ENCODE assay signal across 12 cellular contexts in genomic region chr3:42099020-42099765, GRCh38. TPM values are rescaled to one million over a fixed set of nuclear protein-coding genes. Genes with fewer than 3 reads are reported as not detected.
DNase-seq lines count a peak whose midpoint lies in the region; ATAC-seq, FAIRE-seq and TF ChIP-seq lines count a peak whose summit lies in the region.
"Had no signal": no experiment of that assay in that cellular context is flagged by ENCODE, and none has a peak within 500 bp of the region (broad histone marks: within the 10 kb centered on the region; RNA-seq: fewer than 3 reads in every experiment).

No MANE protein-coding gene starts in this region.

- H3K9me3 Mint-ChIP-seq in H9, result peaks cover 10 to 12% of the 10 kb centered on the region in 2 experiments; a peak in 4 of 5 replicates
- H3K9me3 Mint-ChIP-seq in astrocyte (ENCODE audit: unreplicated experiment), result no peaks in the 10 kb centered on the region
- no peaks in the 10 kb centered on the region for H3K9me3 Mint-ChIP-seq in stimulated activated naive B cell treated with anti-CD40 and anti-IgM and Interleukin-4, amounts not matched to agents 10 μg/mL and 1 μg/mL and 100 μg/mL, for 72 hours
- H3K9me3 Mint-ChIP-seq: activated T-helper 1 cell treated with anti-CD3 and anti-CD28 coated beads, Interleukin-12 subunit alpha, Interleukin-12 subunit beta, Interleukin-2, Interleukin-4 antibody, amounts not matched to agents 30 ng/mL and 10 ng/mL and 1 ng/mL, durations not matched to agents 14 hours and 24 hours and 36 hours; CD8-positive, alpha-beta T cell; T-helper 1 cell treated with Interleukin-12 subunit alpha and Interleukin-12 subunit beta and Interleukin-4 antibody, amounts not matched to agents 30 μg/mL and 1 μg/mL, for 36 hours had no signal

- ATAC-seq in lower lobe of right lung (peak in 1 of 2 donors; percentile 2), HG03039 (IDR thresholded peaks at IDR 0.05; ENCODE audit: unreplicated experiment) (no peak), GM19324 (IDR thresholded peaks at IDR 0.05; ENCODE audit: low FRiP score, unreplicated experiment) (no peak)
- ATAC-seq in stimulated activated naive B cell treated with anti-CD40 and anti-IgM and Interleukin-4, amounts not matched to agents 10 μg/mL and 1 μg/mL and 100 μg/mL, for 72 hours (replicated peaks), result peak; percentile 6 to 33

- H4K91ac ChIP-seq in H9 (ENCODE audit: insufficient read length, low read depth, low read length), result no peak overlapping the region

- H3K9me3 ChIP-seq in H9 (ENCODE audit: control insufficient read depth, low read depth, low read length), result no peaks in the 10 kb centered on the region
- no peaks in the 10 kb centered on the region for H3K9me3 ChIP-seq in astrocyte (ENCODE audit: insufficient read depth, low read depth, low read length)
- no peaks in the 10 kb centered on the region for H3K9me3 ChIP-seq in lower lobe of right lung

- no peaks in the 10 kb centered on the region; the same call in 1 of the 2 replicates for H3K79me2 ChIP-seq in H9 (ENCODE audit: insufficient read depth, low read length)
- H3K79me2 ChIP-seq in astrocyte (ENCODE audit: insufficient read depth, low read length), result peaks cover 11% of the 10 kb centered on the region

- H3K18ac ChIP-seq in H9 (ENCODE audit: insufficient read length, low read depth, low read length), result no peak overlapping the region

- no peak overlapping the region for H2BK12ac ChIP-seq in H9 (ENCODE audit: insufficient read length, low read depth, low read length)

- H4K8ac ChIP-seq in H9 (replicated peaks; ENCODE audit: insufficient read length, low read depth, low read length), result no peak overlapping the region

- no peak for DNase-seq in H9
- no peak for DNase-seq in astrocyte (ENCODE audit: low read depth)
- no peak for DNase-seq in lower lobe of right lung
- no peak for DNase-seq in stimulated activated naive B cell treated with anti-CD40 and anti-IgM and Interleukin-4, amounts not matched to agents 10 μg/mL and 1 μg/mL and 100 μg/mL, for 72 hours
- no peak for DNase-seq in D341Med (ENCODE audit: low spot score)
- no peak for DNase-seq in stimulated activated naive CD4-positive, alpha-beta T cell (lab: John Stamatoyannopoulos, UW)

- no peaks in the 10 kb centered on the region for H3K4me1 ChIP-seq in H9 (ENCODE audit: insufficient read depth, low read length)
- H3K4me1 ChIP-seq in astrocyte (ENCODE audit: insufficient read depth, low read length), result peaks cover 31% of the 10 kb centered on the region
- H3K4me1 ChIP-seq in lower lobe of right lung, result peaks cover 57% of the 10 kb centered on the region

- no peaks in the 10 kb centered on the region for H3K27me3 Mint-ChIP-seq in H9 (ENCODE audit: low read depth)
- no peaks in the 10 kb centered on the region for H3K27me3 Mint-ChIP-seq in astrocyte (ENCODE audit: low read depth, unreplicated experiment)
- H3K27me3 Mint-ChIP-seq in stimulated activated naive B cell treated with anti-CD40 and anti-IgM and Interleukin-4, amounts not matched to agents 10 μg/mL and 1 μg/mL and 100 μg/mL, for 72 hours, result no peaks in the 10 kb centered on the region

- no CpG with 5 or more reads among the region's 19 CpGs for WGBS in H9 (ENCODE audit: extremely low coverage, insufficient read length, low lambda C conversion rate)

- no peak overlapping the region for H2AK5ac ChIP-seq in H9 (ENCODE audit: insufficient read length, low read length)

- H3K4me2 ChIP-seq in H9 (ENCODE audit: insufficient read depth, insufficient read length, low read length) (no peak overlapping the region), astrocyte (ENCODE audit: low read length) (no peak overlapping the region)

- H3K56ac ChIP-seq in H9 (ENCODE audit: insufficient read length, low read depth, low read length), result no peak overlapping the region

- no peak overlapping the region; the same call in 1 of the 2 replicates for H3K14ac ChIP-seq in H9 (ENCODE audit: insufficient read depth, low read length)

- no peak overlapping the region for H2BK15ac ChIP-seq in H9 (ENCODE audit: low read depth, low read length)

- H3K36me3 ChIP-seq in astrocyte (ENCODE audit: insufficient read depth, low read length) (no peaks in the 10 kb centered on the region), lower lobe of right lung (peaks cover 7% of the 10 kb centered on the region)

- no peaks in the 10 kb centered on the region for H3K23me2 ChIP-seq in H9 (ENCODE audit: insufficient read length, low read depth, low read length, poor library complexity, severe bottlenecking)

- no peak overlapping the region for H4K5ac ChIP-seq in H9 (ENCODE audit: insufficient read length, low read depth, low read length)

- H3K27ac Mint-ChIP-seq in H9 (peak overlapping the region; percentile 33 to 86 (median 46); a peak in 3 of 7 replicates), astrocyte (ENCODE audit: unreplicated experiment) (peak overlapping the region; percentile 51)
- H3K27ac Mint-ChIP-seq in stimulated activated naive B cell treated with anti-CD40 and anti-IgM and Interleukin-4, amounts not matched to agents 10 μg/mL and 1 μg/mL and 100 μg/mL, for 72 hours, result peak overlapping the region; percentile 82
- H3K27ac Mint-ChIP-seq: activated T-helper 1 cell treated with anti-CD3 and anti-CD28 coated beads, Interleukin-12 subunit alpha, Interleukin-12 subunit beta, Interleukin-2, Interleukin-4 antibody, amounts not matched to agents 30 ng/mL and 10 ng/mL and 1 ng/mL, durations not matched to agents 14 hours and 24 hours and 36 hours; CD8-positive, alpha-beta T cell; T-helper 1 cell treated with Interleukin-12 subunit alpha and Interleukin-12 subunit beta and Interleukin-4 antibody, amounts not matched to agents 30 μg/mL and 1 μg/mL, for 36 hours had no signal

- H4K20me1 ChIP-seq in H9 (ENCODE audit: control insufficient read depth, insufficient read depth, insufficient read length), result no peaks in the 10 kb centered on the region
- no peaks in the 10 kb centered on the region for H4K20me1 ChIP-seq in astrocyte (ENCODE audit: insufficient read depth, low read length)

- no peak overlapping the region for H2BK120ac ChIP-seq in H9 (ENCODE audit: low read depth, low read length, poor library complexity, severe bottlenecking)

- no peak overlapping the region; the same call in 1 of the 2 replicates for H3K4ac ChIP-seq in H9 (ENCODE audit: low read depth, low read length)

- intact Hi-C loops in lower lobe of right lung (cut with DNase I), result no loop called here

- peaks cover 16 to 24% of the 10 kb centered on the region in 2 experiments for H3K4me1 Mint-ChIP-seq in H9
- peaks cover 59% of the 10 kb centered on the region for H3K4me1 Mint-ChIP-seq in astrocyte (ENCODE audit: low read depth, unreplicated experiment)
- H3K4me1 Mint-ChIP-seq in stimulated activated naive B cell treated with anti-CD40 and anti-IgM and Interleukin-4, amounts not matched to agents 10 μg/mL and 1 μg/mL and 100 μg/mL, for 72 hours, result peaks cover 47 to 81% of the 10 kb centered on the region in 2 donors

- H2AFZ ChIP-seq in H9 (ENCODE audit: low read length) (no peak overlapping the region), astrocyte (ENCODE audit: low read depth, low read length) (no peak overlapping the region)

- no peaks in the 10 kb centered on the region for H3K79me1 ChIP-seq in H9 (ENCODE audit: insufficient read depth, low read depth, low read length, poor library complexity, severe bottlenecking)

- H3K36me3 Mint-ChIP-seq in H9 (ENCODE audit: insufficient read depth in 1 of 3, low read depth in 3 of 3) (peaks cover 14 to 20% (median 15%) of the 10 kb centered on the region in 3 experiments), astrocyte (ENCODE audit: low read depth, unreplicated experiment) (peaks cover 21% of the 10 kb centered on the region)
- H3K36me3 Mint-ChIP-seq in stimulated activated naive B cell treated with anti-CD40 and anti-IgM and Interleukin-4, amounts not matched to agents 10 μg/mL and 1 μg/mL and 100 μg/mL, for 72 hours, result peaks cover 33 to 51% of the 10 kb centered on the region in 2 donors

- H3K4me3 ChIP-seq in astrocyte (ENCODE audit: insufficient read depth, low read depth, low read length) (no peak overlapping the region), lower lobe of right lung (no peak overlapping the region)

- H2BK5ac ChIP-seq in H9 (ENCODE audit: insufficient read length, low read length), result no peak overlapping the region

- no peak for TF ChIP-seq CTCF in H9 (conservative IDR thresholded peaks at IDR 0.05)
- no peak for TF ChIP-seq CTCF in astrocyte (IDR thresholded peaks at IDR 0.05; ENCODE audit: insufficient read depth, low read depth, low read length)
- TF ChIP-seq CTCF in lower lobe of right lung (IDR thresholded peaks at IDR 0.05), result no peak

- H3T11ph ChIP-seq in H9 (ENCODE audit: low read length), result no peak overlapping the region

- no peaks in the 10 kb centered on the region for H3K27me3 ChIP-seq in H9 (ENCODE audit: insufficient read depth, low read length)
- H3K27me3 ChIP-seq in astrocyte (ENCODE audit: insufficient read depth, low read length), result no peaks in the 10 kb centered on the region
- H3K27me3 ChIP-seq in lower lobe of right lung (ENCODE audit: low read depth), result no peaks in the 10 kb centered on the region

- H3K9ac ChIP-seq in H9 (ENCODE audit: extremely low read depth, insufficient read length, low read length) (no peak overlapping the region), astrocyte (ENCODE audit: low read length) (peak overlapping the region; percentile 47)

- no peak for FAIRE-seq in astrocyte (lab: Jason Lieb, UNC)

- no peak overlapping the region for H2BK20ac ChIP-seq in H9 (ENCODE audit: low read depth, low read length, poor library complexity, severe bottlenecking)

- no peak overlapping the region for H3K23ac ChIP-seq in H9 (ENCODE audit: insufficient read length, low read depth, low read length)

- H3K4me3 Mint-ChIP-seq in H9, result no peak overlapping the region
- H3K4me3 Mint-ChIP-seq in astrocyte (ENCODE audit: unreplicated experiment), result no peak overlapping the region
- peak overlapping the region in 1 of 2 donors; percentile 18 for H3K4me3 Mint-ChIP-seq in stimulated activated naive B cell treated with anti-CD40 and anti-IgM and Interleukin-4, amounts not matched to agents 10 μg/mL and 1 μg/mL and 100 μg/mL, for 72 hours
- H3K4me3 Mint-ChIP-seq: activated T-helper 1 cell treated with anti-CD3 and anti-CD28 coated beads, Interleukin-12 subunit alpha, Interleukin-12 subunit beta, Interleukin-2, Interleukin-4 antibody, amounts not matched to agents 30 ng/mL and 10 ng/mL and 1 ng/mL, durations not matched to agents 14 hours and 24 hours and 36 hours; CD8-positive, alpha-beta T cell; T-helper 1 cell treated with Interleukin-12 subunit alpha and Interleukin-12 subunit beta and Interleukin-4 antibody, amounts not matched to agents 30 μg/mL and 1 μg/mL, for 36 hours had no signal

- H3K27ac ChIP-seq in H9 (ENCODE audit: insufficient read length, low read depth, low read length) (no peak overlapping the region), astrocyte (ENCODE audit: low read depth, low read length) (peak overlapping the region; percentile 8), lower lobe of right lung (peak overlapping the region; percentile 37)
- H3K27ac ChIP-seq: epithelial cell of prostate had no signal

RNA-seq across cellular contexts. Expression of gene TRAK1, which starts 8.0 kb away (rescaled TPM):
- total RNA-seq in H9 (2021) (30.6 and 34.2 TPM in 2 replicates), astrocyte (52.3 and 56.2 TPM in 2 replicates), lower lobe of right lung (50.6 TPM)

Comparison
In these comparisons a context has a peak if more than half of its experiments do, and no peak if none do; other contexts are left out.
1. ATAC-seq: peak in stimulated activated naive B cell treated with anti-CD40 and anti-IgM and Interleukin-4, amounts not matched to agents 10 μg/mL and 1 μg/mL and 100 μg/mL, for 72 hours (2 of 2); none in HG03039 (single experiment) and GM19324 (single experiment).
2. Peak in every context shown above with its lines, with median percentiles within 50 percentile points of each other: H3K27ac Mint-ChIP-seq.